ENCODE assay signal across 8 cellular contexts in the genomic region with DNA sequence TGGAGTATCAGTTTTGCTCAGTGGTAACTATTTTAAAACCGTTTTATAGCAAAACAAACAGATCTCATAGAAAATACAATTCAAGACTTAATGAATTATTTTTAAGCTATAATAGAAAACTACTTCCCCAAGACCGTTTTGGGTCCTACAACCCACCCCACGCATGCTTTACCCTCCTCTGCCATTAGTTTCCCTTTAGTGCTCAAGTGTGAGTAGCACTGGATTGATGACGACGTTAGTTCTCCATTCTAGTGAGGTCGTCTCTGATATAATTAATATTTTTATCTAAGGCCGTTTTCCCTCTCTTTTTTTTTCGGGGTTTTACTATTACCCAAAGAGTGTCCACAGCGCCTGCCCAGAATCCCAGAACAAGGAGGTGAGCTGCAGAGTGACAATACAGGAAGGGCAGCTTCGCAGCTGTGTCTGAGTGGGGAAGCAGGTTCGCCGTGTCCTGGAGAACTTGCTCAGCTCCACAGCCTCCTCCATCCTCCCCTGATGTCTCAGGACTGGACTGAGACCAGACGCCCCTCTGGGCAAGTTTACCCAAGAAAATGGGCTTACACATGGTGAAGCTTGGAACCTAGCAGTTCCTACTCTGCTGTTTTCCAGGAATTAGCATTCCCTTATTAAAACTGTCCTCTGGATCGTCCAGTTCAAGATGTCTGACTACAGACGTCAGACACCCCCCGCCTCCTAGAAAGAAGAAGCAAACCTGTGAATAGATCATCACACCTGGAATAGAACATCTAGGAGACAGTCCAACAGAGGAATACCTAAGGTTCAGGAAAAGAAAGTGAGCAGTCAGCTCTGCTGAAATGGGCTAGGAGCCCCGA. TPM values are rescaled to one million over a fixed set of nuclear protein-coding genes. Genes with fewer than 3 reads are reported as not detected.
DNase-seq lines count a peak whose midpoint lies in the region; ATAC-seq, FAIRE-seq and TF ChIP-seq lines count a peak whose summit lies in the region.

No MANE protein-coding gene starts in this region.

- H4K20me1 ChIP-seq in GM12878 (ENCODE audit: control insufficient read depth, insufficient read depth): no peaks in the 10 kb centered on the region

- in situ Hi-C loops in KBM-7 (cut with MboI; ENCODE audit: low pct_unique_long_range_greater_than_20kb, low sequenced_read_pairs): loop anchor here (25.0 kb wide), 2 partner anchors 353 to 1403 kb away; partner anchors contain the start of gene SRGAP1
- in situ Hi-C loops in GM12878 (cut with MboI): loop anchor here (5.0 to 25.0 kb wide), 2 partner anchors 358 to 628 kb away; no protein-coding TSS in a partner anchor

- intact Hi-C loops in GM12878 (cut with micrococcal nuclease; ENCODE audit: unreplicated experiment) (loop anchor here (5.0 kb wide), 2 partner anchors 148 to 378 kb away; no protein-coding TSS in a partner anchor), left lung (cut with DNase I) (loop anchor here in 1 of 2 donors (10.0 kb wide), 1 partner anchor 360 kb away; no protein-coding TSS in a partner anchor)

- no peak for TF ChIP-seq CTCF in GM12878 (IDR thresholded peaks at IDR 0.05 in 2 of 3, conservative IDR thresholded peaks at IDR 0.05 in 1 of 3; ENCODE audit: control insufficient read depth in 2 of 3, extremely low read depth in 1 of 3, insufficient read depth in 1 of 3, low read depth in 3 of 3, low read length in 3 of 3)
- no peak for TF ChIP-seq CTCF in left lung (IDR thresholded peaks at IDR 0.05)
- TF ChIP-seq CTCF in tibial nerve (IDR thresholded peaks at IDR 0.05): no peak

- no peak overlapping the region for H3K27ac ChIP-seq in GM12878 (ENCODE audit: control insufficient read depth, insufficient read depth)
- no peak overlapping the region for H3K27ac ChIP-seq in left lung
- no peak overlapping the region for H3K27ac ChIP-seq in tibial nerve

- H3K27me3 ChIP-seq in GM12878 (replicated peaks in 1 of 2; ENCODE audit: control insufficient read depth in 2 of 2, insufficient read depth in 2 of 2, low read length in 1 of 2) (0 out of 4 replicates have a peak, but pooled peaks cover 0 to 1% of the 10 kb centered on the region in 2 experiments), left lung (peaks cover 10 to 56% of the 10 kb centered on the region in 2 donors), tibial nerve (peaks cover 0 to 31% of the 10 kb centered on the region in 2 donors)

- no peak overlapping the region for H3K9ac ChIP-seq in GM12878 (ENCODE audit: control insufficient read depth, insufficient read depth, low read length)

- no peaks in the 10 kb centered on the region for H3K79me2 ChIP-seq in GM12878 (ENCODE audit: control insufficient read depth, insufficient read depth, low read length)

- WGBS in GM12878 (ENCODE audit: insufficient coverage, insufficient replicate concordance, low lambda C conversion rate, missing lambda C conversion rate): 0% methylated on average over 17 of the region's 17 CpGs
- WGBS in tibial nerve, 2 donors: 39 to 40% methylated on average over 17 of the region's 17 CpGs

- BruUV-seq in GM12878 (replicated peaks; lab: Mats Ljungman, UMichigan): no TSS peak

- POLR2A ChIA-PET in GM12878 (lab: Charles Lee): no interaction called here

- H3K4me2 ChIP-seq in GM12878 (ENCODE audit: control insufficient read depth, insufficient read depth): peak overlapping the region; percentile 99

- H3K4me1 ChIP-seq in GM12878 (ENCODE audit: control insufficient read depth, insufficient read depth, low read length) (peaks cover 14% of the 10 kb centered on the region), left lung (peaks cover 13 to 19% of the 10 kb centered on the region in 2 donors), tibial nerve (peaks cover 0 to 19% (median 6%) of the 10 kb centered on the region in 4 donors)

- H2AFZ ChIP-seq in GM12878 (ENCODE audit: control insufficient read depth, low read depth, low read length): peak overlapping the region; percentile 79

- peak; percentile 43 for ATAC-seq in GM12878
- ATAC-seq in left lung: peak; percentile 63

- no peaks in the 10 kb centered on the region for H3K9me3 ChIP-seq in GM12878 (replicated peaks; ENCODE audit: control insufficient read depth, insufficient read depth, low read length)
- H3K9me3 ChIP-seq in left lung: no peaks in the 10 kb centered on the region
- H3K9me3 ChIP-seq in tibial nerve: peaks cover 0 to 6% (median 0%) of the 10 kb centered on the region in 4 donors

- TF ChIP-seq RAD21 in GM12878 (IDR thresholded peaks at IDR 0.05; ENCODE audit: insufficient read depth, low read depth, low read length): no peak

- CTCF ChIA-PET in GM12878 (lab: Yijun Ruan, JAX): interaction anchor here (0.5 to 5.7 kb wide), 16 partner anchors 9 to 663 kb away, joined by 3 to 169 read pairs (median 3); no protein-coding TSS in a partner anchor

- DNase-seq in NCI-H345 treated with DMSO at 0.1 percent for 48 hours (lab: John Stamatoyannopoulos, UW; ENCODE audit: unreplicated experiment): peak; percentile 6
- no peak for DNase-seq in NCI-H345 (lab: John Stamatoyannopoulos, UW)
- peak; percentile 63 for DNase-seq in KBM-7
- DNase-seq in GM12878 (ENCODE audit: low read depth, low spot score): no peak
- peak; percentile 37 to 52 for DNase-seq in left lung
- DNase-seq in tibial nerve (ENCODE audit: low spot score in 2 of 2): no peak
- DNase-seq in GF-D8 (lab: John Stamatoyannopoulos, UW): no peak
- DNase-seq in stimulated activated naive CD4-positive, alpha-beta T cell treated with Interleukin-2 at 50 U/mL for 16 hours (lab: John Stamatoyannopoulos, UW): no peak

- no peak for FAIRE-seq in GM12878 (lab: Jason Lieb, UNC)

- SMC1A ChIA-PET in GM12878 (lab: Charles Lee; ENCODE audit: uncharacterized antibody, unreplicated experiment): interaction anchor here (0.5 to 5.3 kb wide), 8 partner anchors 7 to 1881 kb away, joined by 3 to 112 read pairs (median 3); no protein-coding TSS in a partner anchor

- H3K4me3 ChIP-seq in GM12878: peak overlapping the region; percentile 60
- peak overlapping the region; percentile 18 to 33 for H3K4me3 ChIP-seq in left lung
- H3K4me3 ChIP-seq in tibial nerve: peak overlapping the region; percentile 5 to 55 (median 49)

- TF ChIP-seq EP300 in GM12878 (IDR thresholded peaks at IDR 0.05; ENCODE audit: borderline replicate concordance in 1 of 2, control insufficient read depth in 1 of 2, low read depth in 2 of 2, low read length in 2 of 2): no peak
- no peak for TF ChIP-seq EP300 in tibial nerve (IDR thresholded peaks at IDR 0.05)

- RAD21 ChIA-PET in GM12878 (lab: Charles Lee; ENCODE audit: unreplicated experiment): interaction anchor here (1.0 to 4.9 kb wide), 4 partner anchors 72 to 378 kb away, joined by 3 to 57 read pairs (median 5); no protein-coding TSS in a partner anchor

- no peaks in the 10 kb centered on the region for H3K36me3 ChIP-seq in GM12878 (ENCODE audit: control insufficient read depth in 2 of 2, insufficient read depth in 2 of 2, low read length in 1 of 2)
- H3K36me3 ChIP-seq in left lung: no peaks in the 10 kb centered on the region
- no peaks in the 10 kb centered on the region for H3K36me3 ChIP-seq in tibial nerve

- TF ChIP-seq POLR2A in GM12878 (IDR thresholded peaks at IDR 0.05; ENCODE audit: low read depth, low read length) (no peak), tibial nerve (IDR thresholded peaks at IDR 0.05) (no peak)

TF ChIP-seq in GM12878, 131 proteins besides CTCF, POLR2A, EP300 and RAD21 (continues in another document):
- TF ChIP-seq CHD1 (IDR thresholded peaks at IDR 0.05; ENCODE audit: low read depth, low read length) (no peak), RUNX3 (IDR thresholded peaks at IDR 0.05; ENCODE audit: low read length) (no peak), TCF3 (IDR thresholded peaks at IDR 0.05; ENCODE audit: borderline replicate concordance, insufficient read depth, low read depth, low read length) (no peak), SUZ12 (IDR thresholded peaks at IDR 0.05; ENCODE audit: unreplicated experiment) (no peak), RFX5 (IDR thresholded peaks at IDR 0.05; ENCODE audit: low read depth, low read length) (no peak), IKZF1 (conservative IDR thresholded peaks at IDR 0.05) (no peak)
- TF ChIP-seq, protein P1, sequence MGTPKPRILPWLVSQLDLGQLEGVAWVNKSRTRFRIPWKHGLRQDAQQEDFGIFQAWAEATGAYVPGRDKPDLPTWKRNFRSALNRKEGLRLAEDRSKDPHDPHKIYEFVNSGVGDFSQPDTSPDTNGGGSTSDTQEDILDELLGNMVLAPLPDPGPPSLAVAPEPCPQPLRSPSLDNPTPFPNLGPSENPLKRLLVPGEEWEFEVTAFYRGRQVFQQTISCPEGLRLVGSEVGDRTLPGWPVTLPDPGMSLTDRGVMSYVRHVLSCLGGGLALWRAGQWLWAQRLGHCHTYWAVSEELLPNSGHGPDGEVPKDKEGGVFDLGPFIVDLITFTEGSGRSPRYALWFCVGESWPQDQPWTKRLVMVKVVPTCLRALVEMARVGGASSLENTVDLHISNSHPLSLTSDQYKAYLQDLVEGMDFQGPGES (IDR thresholded peaks at IDR 0.05): no peak

RNA-seq across cellular contexts. Expression of gene MON2, which starts 31.9 kb away (rescaled TPM):
- 350 and 393 TPM in 2 replicates for total RNA-seq in GM12878 (2013; cell fraction: nucleolus; rRNA removed)
- total RNA-seq in GM12878 (2014; rRNA removed): 23.8 and 24.9 TPM in 2 replicates
- total RNA-seq in GM12878 (2014; rRNA removed; fragmentation: Illumina TruSeq; extraction: Trizol): 34.3 and 39.2 TPM in 2 replicates
- total RNA-seq in GM12878 (2021): 28.7 and 32.4 TPM in 2 replicates
- 9.7 TPM for polyA plus RNA-seq in GM12878 (2011; ENCODE audit: low read depth)
- 22.9 and 31.9 TPM in 2 replicates for polyA plus RNA-seq in GM12878 (2011; rRNA removed)
- 5.5 and 10.3 TPM in 2 replicates for polyA plus RNA-seq in GM12878 (2011; cell fraction: cytosol; rRNA removed)
- polyA plus RNA-seq in GM12878 (2011; cell fraction: nucleus; rRNA removed): 54.9 TPM in 2 replicates
- polyA plus RNA-seq in GM12878 (2012): 15.3 and 21.1 TPM in 2 replicates
- 27.1 and 34.6 TPM in 2 replicates for polyA plus RNA-seq in GM12878 (2014; fragmentation: Illumina TruSeq; extraction: Trizol)
- polyA plus RNA-seq in GM12878 (2014; fragmentation: Nextera tagmentation; extraction: Ambion mirVana): 1 to 10 TPM; 5.4 to 5.9 TPM
- 16.9 and 17.9 TPM in 2 replicates for polyA plus RNA-seq in GM12878 (2014; rRNA removed)
- polyA plus RNA-seq in GM12878 (2016; fragmentation: Nextera tagmentation; extraction: Ambion mirVana): 10 to 100 TPM; 22.0 to 25.2 TPM
- polyA minus RNA-seq in GM12878 (2011; rRNA and poly(A)+ RNA removed): 34.5 and 49.2 TPM in 2 replicates
- 9.1 and 14.2 TPM in 2 replicates for polyA minus RNA-seq in GM12878 (2011; cell fraction: cytosol; rRNA and poly(A)+ RNA removed)
- 57.7 and 76.9 TPM in 2 replicates for polyA minus RNA-seq in GM12878 (2011; cell fraction: nucleus; rRNA and poly(A)+ RNA removed)
- total RNA-seq in left lung: 10 to 100 TPM; 48.5 to 58.5 TPM
- 100 to 1,000 TPM in 3 of 4 donors, 10 to 100 TPM in 1; 70.2 to 134 (median 111) TPM for total RNA-seq in tibial nerve

Comparison
In these comparisons a context has a peak if more than half of its experiments do, and no peak if none do; other contexts are left out.
1. DNase-seq: peak in NCI-H345 treated with DMSO at 0.1 percent for 48 hours (single experiment), KBM-7 (single experiment) and left lung (2 of 2); none in NCI-H345 (single experiment), GM12878 (single experiment), tibial nerve (0 of 2), GF-D8 (single experiment) and stimulated activated naive CD4-positive, alpha-beta T cell treated with Interleukin-2 at 50 U/mL for 16 hours (single experiment).
2. Peak in every context shown above with its lines, with median percentiles within 50 percentile points of each other: H3K4me3 ChIP-seq.